ENCODE assay signal across 26 cellular contexts in the genomic region with DNA sequence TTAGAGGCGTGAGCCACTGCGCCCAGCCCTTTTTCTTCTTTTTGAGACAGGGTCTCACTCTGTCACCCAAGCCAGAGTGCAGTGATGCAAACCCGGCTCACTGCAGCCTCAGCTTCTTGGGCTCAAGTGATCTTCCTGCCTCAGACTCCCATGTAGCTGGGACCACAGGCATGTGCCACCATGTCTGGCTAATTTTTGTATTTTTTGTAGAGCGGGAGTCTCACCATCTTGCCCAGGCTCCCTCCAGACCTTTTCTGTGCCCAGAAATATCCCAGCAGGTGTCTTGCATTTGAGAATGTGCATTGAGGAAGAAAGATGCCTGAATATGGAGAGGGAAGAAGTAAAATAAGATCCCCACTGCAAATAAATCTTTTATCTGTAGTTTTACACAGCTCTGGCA. TPM values are rescaled to one million over a fixed set of nuclear protein-coding genes. Genes with fewer than 3 reads are reported as not detected.
DNase-seq lines count a peak whose midpoint lies in the region; ATAC-seq, FAIRE-seq and TF ChIP-seq lines count a peak whose summit lies in the region.
"Had no signal": no experiment of that assay in that cellular context is flagged by ENCODE, and none has a peak within 500 bp of the region (broad histone marks: within the 10 kb centered on the region; RNA-seq: fewer than 3 reads in every experiment).

No MANE protein-coding gene starts in this region.

- H2BK120ac ChIP-seq in H1 (replicated peaks; ENCODE audit: low read depth, low read length) (no peak overlapping the region), trophoblast cell (ENCODE audit: insufficient read depth, low read length, poor library complexity) (peak overlapping the region; percentile 8)

- WGBS in HepG2 (ENCODE audit: low lambda C conversion rate), result 97% methylated on average over 4 of the region's 4 CpGs
- 100% methylated on average over 2 of the region's 4 CpGs for WGBS in right lobe of liver (ENCODE audit: insufficient coverage, low coverage, low lambda C conversion rate, missing lambda C conversion rate)
- 91% methylated on average over 4 of the region's 4 CpGs; no CpG with 5 or more reads in 1 of the 2 experiments for WGBS in H1 (ENCODE audit: extremely low coverage in 1 of 2, insufficient coverage in 1 of 2, insufficient read length in 1 of 2, insufficient replicate concordance in 2 of 2, low coverage in 1 of 2, low lambda C conversion rate in 2 of 2, missing lambda C conversion rate in 1 of 2), 2 experiments
- WGBS in trophoblast cell (ENCODE audit: extremely low coverage, insufficient coverage, insufficient read length), result no CpG with 5 or more reads among the region's 4 CpGs

- no peak overlapping the region for H2BK15ac ChIP-seq in H1 (ENCODE audit: low read length)

- H3K23me2 ChIP-seq in H1 (ENCODE audit: low read depth, low read length), result no peaks in the 10 kb centered on the region

- H3K4me2 ChIP-seq in HepG2 (ENCODE audit: low read depth, low read length), result no peak overlapping the region
- no peak overlapping the region for H3K4me2 ChIP-seq in H1 (ENCODE audit: insufficient read depth in 1 of 2, low read depth in 2 of 2, low read length in 2 of 2)
- H3K4me2 ChIP-seq in trophoblast cell (ENCODE audit: low read length), result no peak overlapping the region
- H3K4me2 ChIP-seq: BLaER1 had no signal

- H4K8ac ChIP-seq in H1 (ENCODE audit: extremely low read depth, insufficient read depth, low read length) (no peak overlapping the region), trophoblast cell (ENCODE audit: low read depth, low read length) (no peak overlapping the region)

- no peak overlapping the region for H3K23ac ChIP-seq in H1 (ENCODE audit: insufficient read length)
- H3K23ac ChIP-seq in trophoblast cell (ENCODE audit: low read length), result no peak overlapping the region

- H2AFZ ChIP-seq in HepG2 (ENCODE audit: low read length) (no peak overlapping the region), H1 (ENCODE audit: low read length) (0 out of 2 replicates have a peak overlapping the region, but pooled peaks have one; percentile 33), trophoblast cell (ENCODE audit: insufficient read depth, low read length, poor library complexity) (no peak overlapping the region)

- CTCF ChIA-PET in HepG2 (lab: Yijun Ruan, JAX; ENCODE audit: low intra/inter-chr PET ratio, low total read pairs) (no interaction called here), H1 (lab: Charles Lee; ENCODE audit: partially characterized antibody) (interaction anchor here (1.1 to 1.4 kb wide), 2 partner anchors 10 to 189 kb away, joined by 3 read pairs; no protein-coding TSS in a partner anchor)
- CTCF ChIA-PET in CD4-positive, alpha-beta T cell (lab: Charles Lee), result no interaction called here

- H3K27me3 ChIP-seq in HepG2 (ENCODE audit: control insufficient read depth in 1 of 2, insufficient read depth in 2 of 2, low read length in 2 of 2) (no peaks in the 10 kb centered on the region), right lobe of liver (no peaks in the 10 kb centered on the region), H1 (replicated peaks in 1 of 4; ENCODE audit: control insufficient read depth in 3 of 4, extremely low read depth in 1 of 4, insufficient read depth in 3 of 4, low read length in 3 of 4) (peaks cover 0 to 2% (median 0%) of the 10 kb centered on the region in 4 experiments; a peak in 1 of 7 replicates), trophoblast cell (ENCODE audit: insufficient read depth, low read length) (no peaks in the 10 kb centered on the region)
- no peaks in the 10 kb centered on the region for H3K27me3 ChIP-seq in CD4-positive, alpha-beta T cell (ENCODE audit: control insufficient read depth, insufficient read depth, low read length)
- H3K27me3 ChIP-seq: BLaER1, breast epithelium, ovary, tibial artery had no signal

- FAIRE-seq in HepG2 (lab: Jason Lieb, UNC), result no peak
- FAIRE-seq in H1 (lab: Jason Lieb, UNC), result no peak
- FAIRE-seq: islet of Langerhans had no signal

- H3K27ac ChIP-seq in HepG2 (ENCODE audit: extremely low read length, insufficient read depth, low read length) (peak overlapping the region; percentile 23), right lobe of liver (peak overlapping the region in 1 of 3 donors; percentile 13), H1 (ENCODE audit: low read depth, low read length) (no peak overlapping the region), trophoblast cell (ENCODE audit: low read depth, low read length) (no peak overlapping the region)
- H3K27ac ChIP-seq in CD4-positive, alpha-beta T cell (ENCODE audit: low read depth, low read length), result no peak overlapping the region
- H3K27ac ChIP-seq: BLaER1 had no signal

- H2BK5ac ChIP-seq in H1 (ENCODE audit: low read depth, low read length), result no peak overlapping the region
- H2BK5ac ChIP-seq in trophoblast cell (ENCODE audit: low read depth, low read length, poor library complexity), result no peak overlapping the region

- TF ChIP-seq POLR2A in HepG2 (IDR thresholded peaks at IDR 0.05; ENCODE audit: insufficient read depth in 1 of 2, low read depth in 2 of 2, low read length in 2 of 2) (no peak), right lobe of liver (IDR thresholded peaks at IDR 0.05) (no peak), H1 (IDR thresholded peaks at IDR 0.05; ENCODE audit: control extremely low read depth in 1 of 2, low read depth in 2 of 2, low read length in 2 of 2) (no peak)

- H3K79me1 ChIP-seq in H1 (ENCODE audit: low read depth, low read length), result no peaks in the 10 kb centered on the region
- peaks cover 5% of the 10 kb centered on the region for H3K79me1 ChIP-seq in trophoblast cell (ENCODE audit: low read length)

- TF ChIP-seq RAD21 in HepG2 (CRISPR knock-in tag; IDR thresholded peaks at IDR 0.05) (no peak), H1 (IDR thresholded peaks at IDR 0.05 in 1 of 2, conservative IDR thresholded peaks at IDR 0.05 in 1 of 2; ENCODE audit: low read depth in 2 of 2, low read length in 2 of 2) (no peak)

- TF ChIP-seq CTCF in HepG2 (CRISPR knock-in tag; IDR thresholded peaks at IDR 0.05) (no peak), right lobe of liver (IDR thresholded peaks at IDR 0.05) (no peak), H1 (IDR thresholded peaks at IDR 0.05; ENCODE audit: control extremely low read depth in 1 of 3, insufficient read depth in 1 of 3, low read depth in 1 of 3, low read length in 3 of 3) (no peak)
- TF ChIP-seq CTCF in CD4-positive, alpha-beta T cell (IDR thresholded peaks at IDR 0.05), result no peak

- H4K5ac ChIP-seq in H1 (ENCODE audit: insufficient read length, low read depth, low read length), result no peak overlapping the region

- H3K9me3 ChIP-seq in HepG2 (ENCODE audit: low read length), result no peaks in the 10 kb centered on the region
- no peaks in the 10 kb centered on the region for H3K9me3 ChIP-seq in right lobe of liver
- no peaks in the 10 kb centered on the region for H3K9me3 ChIP-seq in H1 (ENCODE audit: insufficient read depth in 2 of 2, low read depth in 1 of 2, low read length in 1 of 2)
- no peaks in the 10 kb centered on the region for H3K9me3 ChIP-seq in trophoblast cell (ENCODE audit: insufficient read depth, low read depth, low read length)
- H3K9me3 ChIP-seq in CD4-positive, alpha-beta T cell (ENCODE audit: control insufficient read depth, low read length), result no peaks in the 10 kb centered on the region
- H3K9me3 ChIP-seq: BLaER1, breast epithelium, ovary, tibial artery had no signal

- no peaks in the 10 kb centered on the region for H3K27me3 Mint-ChIP-seq in CD4-positive, alpha-beta T cell
- H3K27me3 Mint-ChIP-seq: activated CD4-positive, alpha-beta T cell treated with anti-CD3 and anti-CD28 coated beads, Interleukin-2, amount 10 ng/mL, durations not matched to agents 7 days and 5 days; activated naive CD8-positive, alpha-beta T cell treated with anti-CD3 and anti-CD28 coated beads, Interleukin-2, amount 10 ng/mL, durations not matched to agents 7 days and 5 days had no signal

- H3K36me3 ChIP-seq in HepG2 (replicated peaks in 1 of 2; ENCODE audit: control insufficient read depth in 1 of 2, insufficient read depth in 2 of 2, low read length in 2 of 2) (no peaks in the 10 kb centered on the region), right lobe of liver (no peaks in the 10 kb centered on the region), H1 (ENCODE audit: control insufficient read depth in 2 of 4, insufficient read depth in 4 of 4, low read length in 3 of 4) (no peaks in the 10 kb centered on the region), trophoblast cell (ENCODE audit: control insufficient read depth in 1 of 2, insufficient read depth in 2 of 2, low read length in 2 of 2) (no peaks in the 10 kb centered on the region)
- H3K36me3 ChIP-seq: BLaER1, breast epithelium, ovary, tibial artery had no signal

- no peak overlapping the region for H3K4ac ChIP-seq in H1 (replicated peaks; ENCODE audit: insufficient read length, low read depth, low read length)
- H3K4ac ChIP-seq in trophoblast cell (ENCODE audit: low read depth, low read length), result no peak overlapping the region

- in situ Hi-C loops in HepG2 (cut with HindIII; ENCODE audit: extremely low pct_ligation_motif_present, low pct_unique_long_range_greater_than_20kb), result no loop called here

- H4K91ac ChIP-seq in H1 (replicated peaks; ENCODE audit: insufficient read length, low read length), result no peak overlapping the region
- no peak overlapping the region for H4K91ac ChIP-seq in trophoblast cell (ENCODE audit: low read depth, low read length)

- DNase-seq in HepG2 (ENCODE audit: low spot score), result no peak
- DNase-seq in right lobe of liver, result no peak
- no peak for DNase-seq in H1 (ENCODE audit: low read depth in 1 of 2, low spot score in 2 of 2)
- DNase-seq in trophoblast cell, result no peak
- DNase-seq in Right ventricle myocardium superior, result no peak
- no peak for DNase-seq in AG20443 (ENCODE audit: low spot score)
- no peak for DNase-seq in CD4-positive, alpha-beta T cell
- DNase-seq: activated CD4-positive, alpha-beta T cell treated with anti-CD3 and anti-CD28 coated beads, Interleukin-2, amount 10 ng/mL, durations not matched to agents 7 days and 5 days; activated naive CD8-positive, alpha-beta T cell treated with anti-CD3 and anti-CD28 coated beads, Interleukin-2, amount 10 ng/mL, durations not matched to agents 7 days and 5 days; cortex of kidney; hippocampal formation; MM.1S; NCI-H1694; NCI-H748 treated with DMSO at 0.1 percent for 48 hours; stimulated activated CD4-positive, alpha-beta T cell treated with anti-CD3 and anti-CD28 coated beads, Interleukin-1b, Interleukin-23, amount 100 ng/mL, for 48 hours; stimulated activated naive B cell treated with anti-CD40 and anti-IgM and Interleukin-4, amounts not matched to agents 10 μg/mL and 1 μg/mL and 100 μg/mL, for 72 hours had no signal

- no peak for ATAC-seq in HepG2
- ATAC-seq in right lobe of liver, result no peak
- no peak for ATAC-seq in HG03108 (IDR thresholded peaks at IDR 0.05; ENCODE audit: unreplicated experiment)
- no peak for ATAC-seq in Right ventricle myocardium superior (ENCODE audit: poor library complexity)
- ATAC-seq in CD4-positive, alpha-beta T cell (ENCODE audit: poor library complexity), result no peak
- ATAC-seq: Right ventricle myocardium inferior; stimulated activated naive B cell treated with anti-CD40 and anti-IgM and Interleukin-4, amounts not matched to agents 10 μg/mL and 1 μg/mL and 100 μg/mL, for 72 hours had no signal

- peaks cover 55% of the 10 kb centered on the region for H3K4me1 ChIP-seq in HepG2 (ENCODE audit: insufficient read depth, low read length)
- H3K4me1 ChIP-seq in right lobe of liver, result no peaks in the 10 kb centered on the region
- peaks cover 0 to 8% (median 4%) of the 10 kb centered on the region in 4 experiments; a peak in 3 of 7 replicates for H3K4me1 ChIP-seq in H1 (replicated peaks in 1 of 4; ENCODE audit: control insufficient read depth in 3 of 4, insufficient read depth in 4 of 4, low read length in 3 of 4)
- H3K4me1 ChIP-seq in trophoblast cell (ENCODE audit: control insufficient read depth in 1 of 2, insufficient read depth in 2 of 2, low read length in 2 of 2), result peaks cover 4 to 11% of the 10 kb centered on the region in 2 experiments
- H3K4me1 ChIP-seq: BLaER1, breast epithelium had no signal

- no peak overlapping the region for H3K27ac Mint-ChIP-seq in CD4-positive, alpha-beta T cell
- H3K27ac Mint-ChIP-seq: activated CD4-positive, alpha-beta T cell treated with anti-CD3 and anti-CD28 coated beads, Interleukin-2, amount 10 ng/mL, durations not matched to agents 7 days and 5 days; activated naive CD8-positive, alpha-beta T cell treated with anti-CD3 and anti-CD28 coated beads, Interleukin-2, amount 10 ng/mL, durations not matched to agents 7 days and 5 days; activated T-helper 2 cell treated with anti-CD3 and anti-CD28 coated beads, Interferon-gamma antibody, Interleukin-2, Interleukin-4, amounts not matched to agents 10 μg/mL and 5 μg/mL and 100 μg/mL, durations not matched to agents 14 hours and 24 hours and 36 hours; stimulated activated naive B cell treated with anti-CD40 and anti-IgM and Interleukin-4, amounts not matched to agents 10 μg/mL and 1 μg/mL and 100 μg/mL, for 72 hours had no signal

- H4K12ac ChIP-seq in trophoblast cell (ENCODE audit: low read depth, low read length), result no peak overlapping the region

- H2BK12ac ChIP-seq in H1 (ENCODE audit: low read depth, low read length), result no peak overlapping the region
- H2BK12ac ChIP-seq in trophoblast cell (ENCODE audit: low read length), result no peak overlapping the region

- H3K9me3 Mint-ChIP-seq in CD4-positive, alpha-beta T cell, result no peaks in the 10 kb centered on the region
- H3K9me3 Mint-ChIP-seq: activated CD4-positive, alpha-beta T cell treated with anti-CD3 and anti-CD28 coated beads, Interleukin-2, amount 10 ng/mL, durations not matched to agents 7 days and 5 days; activated naive CD8-positive, alpha-beta T cell treated with anti-CD3 and anti-CD28 coated beads, Interleukin-2, amount 10 ng/mL, durations not matched to agents 7 days and 5 days; activated T-helper 2 cell treated with anti-CD3 and anti-CD28 coated beads, Interferon-gamma antibody, Interleukin-2, Interleukin-4, amounts not matched to agents 10 μg/mL and 5 μg/mL and 100 μg/mL, durations not matched to agents 14 hours and 24 hours and 36 hours; stimulated activated naive B cell treated with anti-CD40 and anti-IgM and Interleukin-4, amounts not matched to agents 10 μg/mL and 1 μg/mL and 100 μg/mL, for 72 hours had no signal

- H3K4me3 Mint-ChIP-seq in CD4-positive, alpha-beta T cell, result no peak overlapping the region
- H3K4me3 Mint-ChIP-seq: activated CD4-positive, alpha-beta T cell treated with anti-CD3 and anti-CD28 coated beads, Interleukin-2, amount 10 ng/mL, durations not matched to agents 7 days and 5 days; activated naive CD8-positive, alpha-beta T cell treated with anti-CD3 and anti-CD28 coated beads, Interleukin-2, amount 10 ng/mL, durations not matched to agents 7 days and 5 days; stimulated activated naive B cell treated with anti-CD40 and anti-IgM and Interleukin-4, amounts not matched to agents 10 μg/mL and 1 μg/mL and 100 μg/mL, for 72 hours had no signal

- no peak overlapping the region for H2AK5ac ChIP-seq in H1 (ENCODE audit: low read depth, low read length)
- no peak overlapping the region for H2AK5ac ChIP-seq in trophoblast cell (ENCODE audit: low read length)

- intact Hi-C loops in HepG2 (cut with micrococcal nuclease; ENCODE audit: unreplicated experiment), result no loop called here
- intact Hi-C loops in right lobe of liver (cut with DNase I), result no loop called here
- intact Hi-C loops in Right ventricle myocardium superior (cut with DNase I), result no loop called here
- intact Hi-C loops in CD4-positive, alpha-beta T cell (cut with DNase I, micrococcal nuclease), result no loop called here

- no TSS peak for BruUV-seq in HepG2 (replicated peaks; lab: Mats Ljungman, UMichigan)

- H3K9ac ChIP-seq in HepG2 (ENCODE audit: insufficient read depth, low read depth, low read length), result no peak overlapping the region
- no peak overlapping the region for H3K9ac ChIP-seq in H1 (replicated peaks in 1 of 4; ENCODE audit: extremely low read depth in 1 of 4, low read depth in 3 of 4, low read length in 3 of 4)
- no peak overlapping the region for H3K9ac ChIP-seq in trophoblast cell (ENCODE audit: low read length)
- H3K9ac ChIP-seq: BLaER1 had no signal

- H3K18ac ChIP-seq in H1 (ENCODE audit: extremely low read depth, low read length), result no peak overlapping the region
- H3K18ac ChIP-seq in trophoblast cell (ENCODE audit: low read length), result no peak overlapping the region

- no peak overlapping the region for H3K56ac ChIP-seq in H1 (replicated peaks; ENCODE audit: insufficient read length, low read depth, low read length)

- TF ChIP-seq EP300 in HepG2 (IDR thresholded peaks at IDR 0.05; ENCODE audit: low read depth in 2 of 2, low read length in 2 of 2), result no peak
- no peak for TF ChIP-seq EP300 in HepG2 (CRISPR knock-in tag; IDR thresholded peaks at IDR 0.05; ENCODE audit: borderline replicate concordance)
- no peak for TF ChIP-seq EP300 in H1 (IDR thresholded peaks at IDR 0.05; ENCODE audit: borderline replicate concordance in 1 of 2, low read depth in 2 of 2, low read length in 2 of 2)

- no peaks in the 10 kb centered on the region for H3K36me3 Mint-ChIP-seq in CD4-positive, alpha-beta T cell (ENCODE audit: low read depth)
- H3K36me3 Mint-ChIP-seq: activated naive CD8-positive, alpha-beta T cell treated with anti-CD3 and anti-CD28 coated beads, Interleukin-2, amount 10 ng/mL, durations not matched to agents 7 days and 5 days; stimulated activated naive B cell treated with anti-CD40 and anti-IgM and Interleukin-4, amounts not matched to agents 10 μg/mL and 1 μg/mL and 100 μg/mL, for 72 hours had no signal

- no peak overlapping the region for H2BK20ac ChIP-seq in H1 (ENCODE audit: low read length)

- H3K4me1 Mint-ChIP-seq in CD4-positive, alpha-beta T cell (ENCODE audit: low read depth), result no peaks in the 10 kb centered on the region
- H3K4me1 Mint-ChIP-seq: stimulated activated naive B cell treated with anti-CD40 and anti-IgM and Interleukin-4, amounts not matched to agents 10 μg/mL and 1 μg/mL and 100 μg/mL, for 72 hours had no signal

- H3K79me2 ChIP-seq in HepG2 (ENCODE audit: insufficient read depth, low read length) (no peaks in the 10 kb centered on the region), H1 (ENCODE audit: control insufficient read depth in 1 of 2, insufficient read depth in 2 of 2, low read length in 2 of 2) (no peaks in the 10 kb centered on the region), trophoblast cell (ENCODE audit: control insufficient read depth, insufficient read depth, low read length, poor library complexity) (no peaks in the 10 kb centered on the region)

- H3K4me3 ChIP-seq in HepG2 (replicated peaks in 1 of 3; ENCODE audit: insufficient read depth in 1 of 3, low read depth in 2 of 3, low read length in 3 of 3) (no peak overlapping the region), right lobe of liver (no peak overlapping the region), H1 (ENCODE audit: extremely low read depth in 1 of 4, insufficient read depth in 2 of 4, low read depth in 3 of 4, low read length in 4 of 4) (no peak overlapping the region), trophoblast cell (ENCODE audit: low read depth, low read length) (no peak overlapping the region)
- H3K4me3 ChIP-seq: BLaER1, breast epithelium, ovary, tibial artery had no signal

- H3K14ac ChIP-seq in H1 (ENCODE audit: insufficient read length) (no peak overlapping the region), trophoblast cell (ENCODE audit: low read length) (no peak overlapping the region)

- H4K20me1 ChIP-seq in HepG2 (ENCODE audit: insufficient read depth, low read length), result no peaks in the 10 kb centered on the region
- no peaks in the 10 kb centered on the region for H4K20me1 ChIP-seq in H1 (replicated peaks in 1 of 2; ENCODE audit: control insufficient read depth in 1 of 2, insufficient read depth in 2 of 2, low read length in 2 of 2)
- H4K20me1 ChIP-seq: BLaER1 had no signal

- POLR2A ChIA-PET in HepG2 (lab: Yijun Ruan, JAX), result no interaction called here
- POLR2A ChIA-PET in H1 (lab: Charles Lee; ENCODE audit: partially characterized antibody), result interaction anchor here (0.7 kb wide), 3 partner anchors 133 to 175 kb away, joined by 3 read pairs; no protein-coding TSS in a partner anchor
- POLR2A ChIA-PET in CD4-positive, alpha-beta T cell (lab: Charles Lee), result no interaction called here

RNA-seq across cellular contexts. Expression of gene PPEF2, which starts 58.7 kb away (rescaled TPM):
- total RNA-seq in HepG2 (2016; rRNA removed; fragmentation: Illumina TruSeq; extraction: Trizol), result not detected in 2 replicates
- not detected in 2 replicates for total RNA-seq in HepG2 (2016; cell fraction: cytosol; rRNA removed; fragmentation: Illumina TruSeq; extraction: Trizol; ENCODE audit: low read depth)
- total RNA-seq in HepG2 (2016; cell fraction: insoluble cytoplasmic fraction; rRNA removed; fragmentation: Illumina TruSeq; extraction: Trizol), result not detected in 2 replicates
- not detected in 2 replicates for total RNA-seq in HepG2 (2016; cell fraction: membrane; rRNA removed; fragmentation: Illumina TruSeq; extraction: Trizol)
- not detected in 2 replicates for total RNA-seq in HepG2 (2016; cell fraction: nucleus; rRNA removed; fragmentation: Illumina TruSeq; extraction: Trizol)
- 0.01 and 0.04 TPM in 2 replicates for polyA plus RNA-seq in HepG2 (2011; rRNA removed)
- polyA plus RNA-seq in HepG2 (2011; cell fraction: cytosol; rRNA removed), result not detected in 2 replicates
- 0.10 and 0.14 TPM in 2 replicates for polyA plus RNA-seq in HepG2 (2011; cell fraction: nucleus; rRNA removed)
- not detected in 2 replicates for polyA plus RNA-seq in HepG2 (2012)
- not detected in 2 replicates for polyA plus RNA-seq in HepG2 (2016; cell fraction: cytosol; fragmentation: Illumina TruSeq; extraction: Trizol; ENCODE audit: low read depth)
- polyA plus RNA-seq in HepG2 (2016; cell fraction: insoluble cytoplasmic fraction; fragmentation: Illumina TruSeq; extraction: Trizol; ENCODE audit: low read depth), result not detected in 2 replicates
- polyA plus RNA-seq in HepG2 (2016; cell fraction: membrane; fragmentation: Illumina TruSeq; extraction: Trizol; ENCODE audit: low read depth), result not detected in 2 replicates
- not detected in 2 replicates for polyA plus RNA-seq in HepG2 (2016; cell fraction: nucleus; fragmentation: Illumina TruSeq; extraction: Trizol; ENCODE audit: insufficient read depth, low read depth)
- not detected in 2 replicates for polyA minus RNA-seq in HepG2 (2011; rRNA and poly(A)+ RNA removed; ENCODE audit: low replicate concordance)
- polyA minus RNA-seq in HepG2 (2011; cell fraction: cytosol; rRNA and poly(A)+ RNA removed), result not detected in 2 replicates
- not detected in 2 replicates for polyA minus RNA-seq in HepG2 (2011; cell fraction: nucleus; rRNA and poly(A)+ RNA removed)
- not detected for total RNA-seq in right lobe of liver
- not detected in 2 replicates for total RNA-seq in H1 (2021; fragmentation: NEBNext Ultra II Directional; extraction: Animal tissue kit (Norgen Biotek cat#: 25700))
- polyA plus RNA-seq in H1 (2011; rRNA removed), result 0.03 TPM in 1 of 2 replicates, not detected in the other
- 0.10 TPM for polyA plus RNA-seq in H1 (2011; cell fraction: cytosol; rRNA removed)
- polyA plus RNA-seq in H1 (2011; cell fraction: nucleus; rRNA removed), result 0.13 TPM
- polyA plus RNA-seq in H1 (2012, experiment 1 of 2), result not detected in 4 replicates
- polyA plus RNA-seq in H1 (2012, experiment 2 of 2), result not detected
- 0.02 TPM for polyA plus RNA-seq in H1 (2013, experiment 1 of 2)
- polyA plus RNA-seq in H1 (2013, experiment 2 of 2), result 0.02 TPM
- not detected in 2 replicates for polyA minus RNA-seq in H1 (2011; rRNA and poly(A)+ RNA removed)
- not detected for polyA minus RNA-seq in H1 (2011; cell fraction: cytosol; rRNA and poly(A)+ RNA removed)
- not detected for polyA minus RNA-seq in H1 (2011; cell fraction: nucleus; rRNA and poly(A)+ RNA removed)
- 0.01 and 0.04 TPM in 2 replicates for polyA plus RNA-seq in trophoblast cell (2013)
- total RNA-seq in Right ventricle myocardium superior, result not detected
- total RNA-seq in CD4-positive, alpha-beta T cell, result under 1 TPM; 0.49 to 0.56 TPM
- total RNA-seq: A172; activated T-helper 2 cell treated with anti-CD3 and anti-CD28 coated beads, Interferon-gamma antibody, Interleukin-2, Interleukin-4, amounts not matched to agents 10 μg/mL and 5 μg/mL and 100 μg/mL, durations not matched to agents 14 hours and 24 hours and 36 hours; ovary; Right ventricle myocardium inferior; T-helper 1 cell treated with Interleukin-12 subunit alpha and Interleukin-12 subunit beta and Interleukin-4 antibody, amounts not matched to agents 30 ng/mL and 1 ng/mL, for 36 hours had no signal
- polyA plus RNA-seq: ovary had no signal
